ENCODE assay signal across 17 cellular contexts in genomic region chr6:169344651-169345050, GRCh38.
DNase-seq lines count a peak whose midpoint lies in the region; ATAC-seq and TF ChIP-seq lines count a peak whose summit lies in the region.
"Had no signal": no experiment of that assay in that cellular context is flagged by ENCODE, and none has a peak within 500 bp of the region (broad histone marks: within the 10 kb centered on the region; RNA-seq: fewer than 3 reads in every experiment).

No MANE protein-coding gene starts in this region.

- no peaks in the 10 kb centered on the region for H3K9me3 Mint-ChIP-seq in activated naive CD8-positive, alpha-beta T cell treated with anti-CD3 and anti-CD28 coated beads, Interleukin-2, amount 50 U/mL, for 24 hours
- H3K9me3 Mint-ChIP-seq: T-helper 1 cell treated with Interleukin-12 subunit alpha and Interleukin-12 subunit beta and Interleukin-4 antibody, amounts not matched to agents 30 μg/mL and 1 μg/mL, for 36 hours had no signal

- peaks cover 10% of the 10 kb centered on the region for H3K9me3 ChIP-seq in left ventricle myocardium inferior (replicated peaks)
- no peaks in the 10 kb centered on the region for H3K9me3 ChIP-seq in mammary epithelial cell (replicated peaks; ENCODE audit: insufficient read depth, low read length)
- no peaks in the 10 kb centered on the region for H3K9me3 ChIP-seq in uterus
- H3K9me3 ChIP-seq: adrenal gland had no signal

- no peaks in the 10 kb centered on the region for H3K4me1 Mint-ChIP-seq in activated naive CD8-positive, alpha-beta T cell treated with anti-CD3 and anti-CD28 coated beads, Interleukin-2, amount 50 U/mL, for 24 hours

- no peaks in the 10 kb centered on the region for H3K36me3 ChIP-seq in left ventricle myocardium inferior
- H3K36me3 ChIP-seq in mammary epithelial cell (ENCODE audit: insufficient read depth, low read length): no peaks in the 10 kb centered on the region
- H3K36me3 ChIP-seq in uterus: no peaks in the 10 kb centered on the region
- H3K36me3 ChIP-seq: adrenal gland, neural progenitor cell, WERI-Rb-1 had no signal

- H3K27me3 ChIP-seq in left ventricle myocardium inferior (ENCODE audit: low read depth): peaks cover 33% of the 10 kb centered on the region
- H3K27me3 ChIP-seq in mammary epithelial cell (ENCODE audit: insufficient read depth, low read length): no peaks in the 10 kb centered on the region
- no peaks in the 10 kb centered on the region for H3K27me3 ChIP-seq in uterus
- H3K27me3 ChIP-seq: adrenal gland, neural progenitor cell had no signal

- peaks cover 2% of the 10 kb centered on the region for H3K27me3 Mint-ChIP-seq in activated naive CD8-positive, alpha-beta T cell treated with anti-CD3 and anti-CD28 coated beads, Interleukin-2, amount 50 U/mL, for 24 hours

- 42% methylated on average over 7 of the region's 8 CpGs for WGBS in mammary epithelial cell (ENCODE audit: low coverage, missing lambda C conversion rate)

- H4K20me1 ChIP-seq in mammary epithelial cell (ENCODE audit: insufficient read depth, low read length): no peaks in the 10 kb centered on the region

- dilution Hi-C loops in mammary epithelial cell (cut with HindIII; ENCODE audit: low sequenced_read_pairs): loop anchor here (5.0 kb wide), 2 partner anchors 43 to 62 kb away; no protein-coding TSS in a partner anchor

- TF ChIP-seq CTCF in left ventricle myocardium inferior (IDR thresholded peaks at IDR 0.05; ENCODE audit: borderline replicate concordance): no peak
- no peak for TF ChIP-seq CTCF in mammary epithelial cell (conservative IDR thresholded peaks at IDR 0.05 in 1 of 2, IDR thresholded peaks at IDR 0.05 in 1 of 2; ENCODE audit: extremely low read depth in 1 of 2, insufficient read depth in 1 of 2, low read depth in 1 of 2, low read length in 2 of 2)
- no peak for TF ChIP-seq CTCF in uterus (IDR thresholded peaks at IDR 0.05)
- TF ChIP-seq CTCF in omental fat pad (IDR thresholded peaks at IDR 0.05): no peak

- ATAC-seq in left cardiac atrium (peak; percentile 41 to 47), omental fat pad (ENCODE audit: low FRiP score) (no peak)
- ATAC-seq in activated naive CD8-positive, alpha-beta T cell treated with anti-CD3 and anti-CD28 coated beads, Interleukin-2, amount 50 U/mL, for 24 hours: no peak

- in situ Hi-C loops in mammary epithelial cell (cut with MboI; ENCODE audit: low sequenced_read_pairs in 2 of 2): no loop called here

- no peak overlapping the region for H3K27ac ChIP-seq in left ventricle myocardium inferior (replicated peaks)
- H3K27ac ChIP-seq in mammary epithelial cell (ENCODE audit: insufficient read depth, low read depth, low read length): peak overlapping the region; percentile 18
- H3K27ac ChIP-seq in uterus: peak overlapping the region; percentile 68
- H3K27ac ChIP-seq: adrenal gland, neural progenitor cell, WERI-Rb-1 had no signal

- intact Hi-C loops in left cardiac atrium (cut with DNase I): no loop called here
- intact Hi-C loops in left ventricle myocardium inferior (cut with micrococcal nuclease): no loop called here
- intact Hi-C loops in mammary epithelial cell (cut with micrococcal nuclease): loop anchor here (2.0 kb wide), 1 partner anchor 358 kb away; the partner anchor contains the start of genes C6orf120 and WDR27
- intact Hi-C loops in uterus (cut with DNase I; ENCODE audit: low total_unique reads): no loop called here

- TF ChIP-seq POLR2A in uterus (IDR thresholded peaks at IDR 0.05): no peak

- no peaks in the 10 kb centered on the region for H3K79me2 ChIP-seq in mammary epithelial cell (ENCODE audit: insufficient read depth, low read length)

- H3K4me1 ChIP-seq in left ventricle myocardium inferior (no peaks in the 10 kb centered on the region), mammary epithelial cell (ENCODE audit: insufficient read depth, low read length) (peaks cover 59% of the 10 kb centered on the region), uterus (peaks cover 0 to 4% of the 10 kb centered on the region in 2 donors)
- H3K4me1 ChIP-seq: adrenal gland, neural progenitor cell had no signal

- no peak overlapping the region for H3K9ac ChIP-seq in mammary epithelial cell (ENCODE audit: insufficient read depth, low read length)
- H3K9ac ChIP-seq: neural progenitor cell had no signal

- H3K36me3 Mint-ChIP-seq in activated naive CD8-positive, alpha-beta T cell treated with anti-CD3 and anti-CD28 coated beads, Interleukin-2, amount 50 U/mL, for 24 hours (ENCODE audit: low read depth): no peaks in the 10 kb centered on the region

- DNase-seq in left cardiac atrium: no peak
- no peak for DNase-seq in left ventricle myocardium inferior
- no peak for DNase-seq in mammary epithelial cell
- DNase-seq in left kidney (ENCODE audit: low read depth, low spot score): peak; percentile 33
- no peak for DNase-seq in uterus
- DNase-seq in activated naive CD8-positive, alpha-beta T cell treated with anti-CD3 and anti-CD28 coated beads, Interleukin-2, amount 50 U/mL, for 24 hours: no peak
- no peak for DNase-seq in omental fat pad (ENCODE audit: low spot score)
- DNase-seq in RKO (ENCODE audit: low spot score): no peak
- DNase-seq: activated CD4-positive, alpha-beta T cell treated with anti-CD3 and anti-CD28 coated beads, Interleukin-2, amount 50 U/mL, for 48 hours; activated gamma-delta T cell; C1 segment of cervical spinal cord; Calu3; NCI-H2171; WERI-Rb-1 had no signal

- H3K4me3 Mint-ChIP-seq in activated naive CD8-positive, alpha-beta T cell treated with anti-CD3 and anti-CD28 coated beads, Interleukin-2, amount 50 U/mL, for 24 hours: no peak overlapping the region
- H3K4me3 Mint-ChIP-seq: neural progenitor cell; T-helper 1 cell treated with Interleukin-12 subunit alpha and Interleukin-12 subunit beta and Interleukin-4 antibody, amounts not matched to agents 30 μg/mL and 1 μg/mL, for 36 hours had no signal

- CTCF ChIA-PET in mammary epithelial cell (lab: Charles Lee; ENCODE audit: low non-redundant PET): no interaction called here

- peak overlapping the region; percentile 69 for H3K4me2 ChIP-seq in mammary epithelial cell (ENCODE audit: insufficient read depth, low read depth, low read length)
- H3K4me2 ChIP-seq: neural progenitor cell had no signal

- H2AFZ ChIP-seq in mammary epithelial cell (ENCODE audit: low read depth, low read length): peak overlapping the region; percentile 78
- H2AFZ ChIP-seq: neural progenitor cell had no signal

- no TSS peak for BruUV-seq in mammary epithelial cell (replicated peaks; lab: Mats Ljungman, UMichigan)

- H3K4me3 ChIP-seq in left ventricle myocardium inferior (no peak overlapping the region), mammary epithelial cell (replicated peaks in 1 of 3; ENCODE audit: insufficient read depth in 1 of 3, low read depth in 2 of 3, low read length in 3 of 3) (no peak overlapping the region), uterus (no peak overlapping the region)
- H3K4me3 ChIP-seq: adrenal gland, neural progenitor cell had no signal

- no peak overlapping the region for H3K27ac Mint-ChIP-seq in activated naive CD8-positive, alpha-beta T cell treated with anti-CD3 and anti-CD28 coated beads, Interleukin-2, amount 50 U/mL, for 24 hours
- H3K27ac Mint-ChIP-seq: neural progenitor cell; T-helper 1 cell treated with Interleukin-12 subunit alpha and Interleukin-12 subunit beta and Interleukin-4 antibody, amounts not matched to agents 30 μg/mL and 1 μg/mL, for 36 hours had no signal

Comparison
In these comparisons a context has a peak if more than half of its experiments do, and no peak if none do; other contexts are left out.
1. ATAC-seq: peak in left cardiac atrium (2 of 2); none in activated naive CD8-positive, alpha-beta T cell treated with anti-CD3 and anti-CD28 coated beads, Interleukin-2, amount 50 U/mL, for 24 hours (single experiment) and omental fat pad (single experiment).